Comparison of ENCODE assay signal across 1 cellular context in the genomic region with DNA sequence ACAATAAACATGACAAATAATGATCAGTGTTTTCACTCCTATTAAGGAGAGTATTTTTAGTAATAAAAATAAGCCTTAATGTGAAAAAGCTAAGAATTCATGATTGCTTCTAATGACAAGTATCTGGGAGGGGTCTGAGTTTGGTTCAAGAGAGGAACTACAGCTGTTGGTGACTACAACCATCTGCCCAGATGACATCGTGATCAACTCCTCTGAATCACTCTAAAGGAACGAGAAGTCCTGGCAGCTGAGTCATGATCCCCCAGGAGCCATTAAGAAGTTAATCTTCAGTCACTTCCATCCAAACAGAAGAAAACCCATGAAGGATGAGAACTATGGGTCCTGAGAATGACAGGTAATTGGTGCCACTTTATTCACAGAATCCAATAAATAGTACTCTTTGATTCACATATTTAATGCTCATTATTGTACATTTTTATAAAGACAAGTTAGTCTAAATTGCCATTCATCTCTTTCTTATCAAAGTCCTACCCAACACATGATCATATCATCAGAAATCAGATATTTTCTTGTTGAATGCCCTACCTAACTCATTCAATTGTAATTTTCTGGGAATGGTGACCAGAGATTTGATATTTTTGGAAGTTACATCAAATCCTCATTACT.
TF ChIP-seq lines count a peak whose summit lies in the region.

No MANE protein-coding gene starts in this region.

TF ChIP-seq in IMR-90, 13 proteins besides CTCF, POLR2A, EP300 and RAD21 (continued from another document):
- TF ChIP-seq, protein P1, sequence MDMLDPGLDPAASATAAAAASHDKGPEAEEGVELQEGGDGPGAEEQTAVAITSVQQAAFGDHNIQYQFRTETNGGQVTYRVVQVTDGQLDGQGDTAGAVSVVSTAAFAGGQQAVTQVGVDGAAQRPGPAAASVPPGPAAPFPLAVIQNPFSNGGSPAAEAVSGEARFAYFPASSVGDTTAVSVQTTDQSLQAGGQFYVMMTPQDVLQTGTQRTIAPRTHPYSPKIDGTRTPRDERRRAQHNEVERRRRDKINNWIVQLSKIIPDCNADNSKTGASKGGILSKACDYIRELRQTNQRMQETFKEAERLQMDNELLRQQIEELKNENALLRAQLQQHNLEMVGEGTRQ (IDR thresholded peaks at IDR 0.05; ENCODE audit: low read depth, low read length) = no peak
- TF ChIP-seq RCOR1 (IDR thresholded peaks at IDR 0.05; ENCODE audit: insufficient replicate concordance, low read length) (peak; percentile 41), CHD1 (IDR thresholded peaks at IDR 0.05; ENCODE audit: low read depth, low read length) (no peak), NFE2L2 (IDR thresholded peaks at IDR 0.05; ENCODE audit: low read depth, low read length) (peak; percentile 65; the same call in 1 of the 2 replicates)
TF ChIP-seq in IMR-90: peak in this region for 4.
